Comparison of ENCODE assay signal across 8 cellular contexts in genomic region chr9:113609562-113610318, GRCh38.
DNase-seq lines count a peak whose midpoint lies in the region; ATAC-seq and TF ChIP-seq lines count a peak whose summit lies in the region.

No MANE protein-coding gene starts in this region.

- intact Hi-C loops in psoas muscle (cut with DNase I), result no loop called here

- H3K4me1 ChIP-seq in psoas muscle, result peaks cover 14% of the 10 kb centered on the region

- WGBS in psoas muscle, 3 donors, result 12 to 19% (median 15%) methylated on average over 21 of the region's 21 CpGs

- H3K36me3 ChIP-seq in psoas muscle (ENCODE audit: insufficient read depth in 1 of 2, low read depth in 1 of 2), result no peaks in the 10 kb centered on the region

- peak overlapping the region; percentile 27 for H3K27ac ChIP-seq in psoas muscle

- ATAC-seq in psoas muscle (peak; percentile 84 to 95 (median 88)), GM21526 (IDR thresholded peaks at IDR 0.05; ENCODE audit: low FRiP score, unreplicated experiment) (no peak)

- no peaks in the 10 kb centered on the region for H3K9me3 ChIP-seq in psoas muscle

- peak; percentile 63 for DNase-seq in HCEC 1CT
- DNase-seq in cerebellum (ENCODE audit: low spot score), result peak; percentile 19
- DNase-seq in iPS-NIHi7 (ENCODE audit: extremely low spot score), result peak; percentile 53
- DNase-seq in psoas muscle, result peak; percentile 76 to 84
- no peak for DNase-seq in stimulated activated CD4-positive, alpha-beta T cell treated with anti-CD3 and anti-CD28 coated beads, Interleukin-12 subunit alpha, Interleukin-12 subunit beta, amount 100 ng/mL, for 4 hours
- DNase-seq in NCI-H526 (lab: John Stamatoyannopoulos, UW), result no peak
- no peak for DNase-seq in NAMALWA (ENCODE audit: low spot score)

- no peak for TF ChIP-seq CTCF in psoas muscle (IDR thresholded peaks at IDR 0.05)

- no peak overlapping the region for H3K4me3 ChIP-seq in psoas muscle

- no peaks in the 10 kb centered on the region for H3K27me3 ChIP-seq in psoas muscle (ENCODE audit: insufficient read depth in 3 of 3, low read length in 2 of 3)

Comparison
In these comparisons a context has a peak if more than half of its experiments do, and no peak if none do; other contexts are left out.
1. DNase-seq: peak in HCEC 1CT (single experiment), cerebellum (single experiment), iPS-NIHi7 (single experiment) and psoas muscle (2 of 2); none in stimulated activated CD4-positive, alpha-beta T cell treated with anti-CD3 and anti-CD28 coated beads, Interleukin-12 subunit alpha, Interleukin-12 subunit beta, amount 100 ng/mL, for 4 hours (single experiment), NCI-H526 (0 of 2) and NAMALWA (single experiment).